In the genomic region with DNA sequence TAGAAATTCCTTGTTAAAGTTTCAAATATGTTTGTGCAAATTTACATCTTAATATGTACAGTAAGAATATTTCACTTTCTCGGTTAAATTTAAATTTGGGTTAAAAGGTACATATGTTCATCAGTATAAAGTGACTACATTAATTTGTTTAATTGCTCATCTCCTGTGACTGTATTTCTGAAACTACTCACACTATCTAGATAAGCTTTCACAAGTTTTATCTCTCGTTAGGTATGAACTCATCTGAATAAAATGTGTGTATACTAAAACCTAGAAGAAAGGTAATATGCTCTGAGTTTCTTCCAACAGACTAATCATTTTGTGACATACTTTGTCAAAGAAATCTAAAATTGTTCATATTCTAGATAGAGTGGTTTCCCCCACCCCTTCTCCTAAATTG, we compare ENCODE assay signal across 24 cellular contexts.
"Had no signal": no experiment of that assay in that cellular context is flagged by ENCODE, and none has a peak within 500 bp of the region (broad histone marks: within the 10 kb centered on the region; RNA-seq: fewer than 3 reads in every experiment).

No MANE protein-coding gene starts in this region.

- H3K27ac ChIP-seq: brain microvascular endothelial cell, heart left ventricle had no signal

- DNase-seq: activated CD4-positive, alpha-beta memory T cell treated with anti-CD3 and anti-CD28 coated beads, Interleukin-2, amount 10 ng/mL, durations not matched to agents 7 days and 5 days; activated CD4-positive, alpha-beta T cell treated with anti-CD3 and anti-CD28 coated beads for 4 hours; activated CD4-positive, alpha-beta T cell treated with anti-CD3 and anti-CD28 coated beads, Interleukin-2, amount 10 ng/mL, durations not matched to agents 7 days and 5 days; activated CD4-positive, alpha-beta T cell treated with anti-CD3 and anti-CD28 coated beads, Interleukin-2, amount 50 U/mL, for 4 hours; activated CD8-positive, alpha-beta memory T cell treated with anti-CD3 and anti-CD28 coated beads, Interleukin-2, amount 50 U/mL, for 48 hours; activated effector memory CD4-positive, alpha-beta T cell treated with Interleukin-2 at 50 U/mL for 16 hours; activated gamma-delta T cell treated with Interleukin-2 at 50 U/mL for 16 hours; activated naive CD4-positive, alpha-beta T cell treated with anti-CD3 and anti-CD28 coated beads, Interleukin-2, amount 50 U/mL, for 16 hours; activated naive CD4-positive, alpha-beta T cell treated with Interleukin-2 at 50 U/mL for 16 hours; activated T-cell treated with anti-CD3 and anti-CD28 coated beads for 4 hours; activated T-cell treated with anti-CD3 and anti-CD28 coated beads, Interleukin-2, amount 50 U/mL, for 24 hours; activated T-cell treated with anti-CD3 and anti-CD28 coated beads, Interleukin-2, amount 50 U/mL, for 72 hours; amniotic stem cell; anterior cingulate cortex; brain microvascular endothelial cell; caudate nucleus; cortex of kidney; dermis blood vessel endothelial cell; effector CD4-positive, alpha-beta T cell; effector memory CD8-positive, alpha-beta T cell; foreskin fibroblast; heart left ventricle; T-helper 2 cell had no signal

- H3K27me3 ChIP-seq: brain microvascular endothelial cell, heart left ventricle had no signal

- H3K4me3 ChIP-seq: heart left ventricle had no signal

- H3K36me3 ChIP-seq: brain microvascular endothelial cell had no signal

- H3K9me3 ChIP-seq: heart left ventricle had no signal

- ATAC-seq: effector memory CD8-positive, alpha-beta T cell; esophagus mucosa; heart left ventricle had no signal
